ENCODE assay signal across 11 cellular contexts in genomic region chr14:92503756-92504491, GRCh38. TPM values are rescaled to one million over a fixed set of nuclear protein-coding genes. Genes with fewer than 3 reads are reported as not detected.
DNase-seq lines count a peak whose midpoint lies in the region; ATAC-seq and TF ChIP-seq lines count a peak whose summit lies in the region.
"Had no signal": no experiment of that assay in that cellular context is flagged by ENCODE, and none has a peak within 500 bp of the region (broad histone marks: within the 10 kb centered on the region; RNA-seq: fewer than 3 reads in every experiment).

No MANE protein-coding gene starts in this region.

- no peaks in the 10 kb centered on the region for H3K9me3 ChIP-seq in effector memory CD4-positive, alpha-beta T cell (ENCODE audit: control insufficient read depth, low read length)
- H3K9me3 ChIP-seq: BLaER1, esophagus squamous epithelium had no signal

- peaks cover 4% of the 10 kb centered on the region for H3K4me1 ChIP-seq in effector memory CD4-positive, alpha-beta T cell (ENCODE audit: control insufficient read depth, insufficient read depth, low read length, poor library complexity, severe bottlenecking)

- no peaks in the 10 kb centered on the region for H3K36me3 ChIP-seq in effector memory CD4-positive, alpha-beta T cell (ENCODE audit: control insufficient read depth, insufficient read depth, low read length)
- H3K36me3 ChIP-seq: BLaER1, esophagus squamous epithelium had no signal

- CTCF ChIA-PET in MCF 10A (lab: Yijun Ruan, JAX), result no interaction called here

- POLR2A ChIA-PET in MCF 10A (lab: Yijun Ruan, JAX), result no interaction called here

- H3K4me3 ChIP-seq in effector memory CD4-positive, alpha-beta T cell (ENCODE audit: insufficient read depth, low read depth, low read length, poor library complexity, severe bottlenecking), result no peak overlapping the region
- H3K4me3 ChIP-seq: BLaER1, esophagus squamous epithelium had no signal

- DNase-seq in A172 (ENCODE audit: low spot score) (peak; percentile 84), HT1080 (ENCODE audit: low read depth) (peak; percentile 95), MCF 10A (ENCODE audit: unreplicated experiment) (peak; percentile 70), kidney tubule cell (ENCODE audit: low spot score) (peak; percentile 95), activated gamma-delta T cell treated with Interleukin-2 at 50 U/mL for 16 hours (no peak), Ammon's horn (ENCODE audit: low spot score) (no peak)
- no peak for DNase-seq in effector memory CD4-positive, alpha-beta T cell
- DNase-seq: activated T-cell treated with anti-CD3 and anti-CD28 coated beads, Interleukin-2, amount 50 U/mL, for 72 hours; esophagus squamous epithelium had no signal

- H3K27ac ChIP-seq in effector memory CD4-positive, alpha-beta T cell (ENCODE audit: insufficient read depth, low read length, poor library complexity, severe bottlenecking), result no peak overlapping the region
- H3K27ac ChIP-seq: BLaER1 had no signal

- intact Hi-C loops in MCF 10A (cut with micrococcal nuclease), result no loop called here

- ATAC-seq in HG02884 (IDR thresholded peaks at IDR 0.05; ENCODE audit: unreplicated experiment), result no peak
- ATAC-seq: activated T-cell treated with anti-CD3 and anti-CD28 coated beads, Interleukin-2, amount 50 U/mL, for 72 hours had no signal

- BruUV-seq in MCF 10A (replicated peaks; lab: Mats Ljungman, UMichigan), result no TSS peak

- no peak overlapping the region for H3K4me3 Mint-ChIP-seq in MCF 10A (ENCODE audit: unreplicated experiment)
- H3K4me3 Mint-ChIP-seq: activated T-cell treated with anti-CD3 and anti-CD28 coated beads, Interleukin-2, amount 50 U/mL, for 72 hours had no signal

- H3K9me3 Mint-ChIP-seq in MCF 10A (ENCODE audit: unreplicated experiment), result no peaks in the 10 kb centered on the region
- H3K9me3 Mint-ChIP-seq: activated T-cell treated with anti-CD3 and anti-CD28 coated beads, Interleukin-2, amount 50 U/mL, for 72 hours had no signal

- no peaks in the 10 kb centered on the region for H3K27me3 ChIP-seq in effector memory CD4-positive, alpha-beta T cell (replicated peaks; ENCODE audit: control insufficient read depth, insufficient read depth, low read length, poor library complexity, severe bottlenecking)
- H3K27me3 ChIP-seq: BLaER1 had no signal

- peak overlapping the region; percentile 29 for H3K27ac Mint-ChIP-seq in MCF 10A (ENCODE audit: low read depth, unreplicated experiment)
- H3K27ac Mint-ChIP-seq: activated T-cell treated with anti-CD3 and anti-CD28 coated beads, Interleukin-2, amount 50 U/mL, for 72 hours had no signal

- no peaks in the 10 kb centered on the region for H3K36me3 Mint-ChIP-seq in MCF 10A (ENCODE audit: insufficient read depth, unreplicated experiment)

- H3K27me3 Mint-ChIP-seq in MCF 10A (ENCODE audit: insufficient read depth, unreplicated experiment), result no peaks in the 10 kb centered on the region

- H3K4me1 Mint-ChIP-seq in MCF 10A (ENCODE audit: insufficient read depth, unreplicated experiment), result peaks cover 26% of the 10 kb centered on the region

- TF ChIP-seq CTCF in MCF 10A (IDR thresholded peaks at IDR 0.05; ENCODE audit: unreplicated experiment), result no peak

RNA-seq across cellular contexts. Expression of gene RIN3, which starts 9.7 kb away (rescaled TPM):
- 0.33 and 2.6 TPM in 2 replicates for total RNA-seq in A172 (2014; rRNA removed; shearing (Covaris generic))
- 3.0 and 6.6 TPM in 2 replicates for total RNA-seq in HT1080 (2014; rRNA removed; shearing (Covaris generic))
- 13.0 and 13.5 TPM in 2 replicates for polyA plus RNA-seq in HT1080 (2015; cell fraction: cytosol; rRNA removed)
- 5.1 and 6.8 TPM in 2 replicates for polyA plus RNA-seq in HT1080 (2015; cell fraction: nucleus; rRNA removed)
- total RNA-seq in MCF 10A (2022), result 14.2 and 19.3 TPM in 2 replicates

Comparison
In these comparisons a context has a peak if more than half of its experiments do, and no peak if none do; other contexts are left out.
1. DNase-seq: peak in A172 (single experiment), HT1080 (single experiment), MCF 10A (single experiment) and kidney tubule cell (single experiment); none in effector memory CD4-positive, alpha-beta T cell (0 of 3), activated gamma-delta T cell treated with Interleukin-2 at 50 U/mL for 16 hours (single experiment) and Ammon's horn (single experiment).